ENCODE assay signal across 1 cellular context in the genomic region with DNA sequence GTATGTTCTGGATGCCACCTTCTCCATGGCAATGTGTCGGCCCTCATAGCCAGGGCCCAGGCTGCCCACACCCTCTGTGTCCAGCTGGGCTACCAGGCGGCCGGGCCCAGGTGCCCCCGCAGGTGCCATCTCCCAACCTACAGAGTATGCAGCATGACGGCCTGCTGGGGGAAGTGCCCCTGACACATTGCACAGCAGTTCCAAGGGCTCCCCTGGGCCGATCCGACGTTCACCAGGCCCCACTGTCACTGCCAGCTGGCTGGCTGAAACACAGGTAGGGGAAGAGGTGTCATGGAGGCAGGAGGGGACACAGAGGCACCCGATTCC.
TF ChIP-seq lines count a peak whose summit lies in the region.

No MANE protein-coding gene starts in this region.

TF ChIP-seq in WTC11, 78 proteins besides CTCF, POLR2A, EP300 and RAD21 (continued from another document):
- TF ChIP-seq, protein P1, sequence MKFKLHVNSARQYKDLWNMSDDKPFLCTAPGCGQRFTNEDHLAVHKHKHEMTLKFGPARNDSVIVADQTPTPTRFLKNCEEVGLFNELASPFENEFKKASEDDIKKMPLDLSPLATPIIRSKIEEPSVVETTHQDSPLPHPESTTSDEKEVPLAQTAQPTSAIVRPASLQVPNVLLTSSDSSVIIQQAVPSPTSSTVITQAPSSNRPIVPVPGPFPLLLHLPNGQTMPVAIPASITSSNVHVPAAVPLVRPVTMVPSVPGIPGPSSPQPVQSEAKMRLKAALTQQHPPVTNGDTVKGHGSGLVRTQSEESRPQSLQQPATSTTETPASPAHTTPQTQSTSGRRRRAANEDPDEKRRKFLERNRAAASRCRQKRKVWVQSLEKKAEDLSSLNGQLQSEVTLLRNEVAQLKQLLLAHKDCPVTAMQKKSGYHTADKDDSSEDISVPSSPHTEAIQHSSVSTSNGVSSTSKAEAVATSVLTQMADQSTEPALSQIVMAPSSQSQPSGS (CRISPR knock-in tag; IDR thresholded peaks at IDR 0.05; ENCODE audit: borderline replicate concordance, low read depth) = no peak
- TF ChIP-seq ZNF425 (CRISPR knock-in tag; conservative IDR thresholded peaks at IDR 0.05) (no peak), RELA (CRISPR knock-in tag; IDR thresholded peaks at IDR 0.05; ENCODE audit: borderline replicate concordance) (no peak), NFYB (CRISPR knock-in tag; conservative IDR thresholded peaks at IDR 0.05; ENCODE audit: low read depth) (no peak), ARID4B (CRISPR knock-in tag; IDR thresholded peaks at IDR 0.05; ENCODE audit: borderline replicate concordance) (no peak), E2F5 (CRISPR knock-in tag; IDR thresholded peaks at IDR 0.05) (no peak), KAT7 (CRISPR knock-in tag; IDR thresholded peaks at IDR 0.05; ENCODE audit: borderline replicate concordance) (no peak), MXD4 (CRISPR knock-in tag; IDR thresholded peaks at IDR 0.05; ENCODE audit: borderline replicate concordance) (no peak), ZNF219 (CRISPR knock-in tag; IDR thresholded peaks at IDR 0.05; ENCODE audit: borderline replicate concordance) (no peak), NR3C1 (CRISPR knock-in tag; conservative IDR thresholded peaks at IDR 0.05; ENCODE audit: low read depth) (no peak), CBFB (CRISPR knock-in tag; IDR thresholded peaks at IDR 0.05; ENCODE audit: low read depth) (no peak), ZNF423 (CRISPR knock-in tag; IDR thresholded peaks at IDR 0.05) (no peak)
- TF ChIP-seq, protein P2, sequence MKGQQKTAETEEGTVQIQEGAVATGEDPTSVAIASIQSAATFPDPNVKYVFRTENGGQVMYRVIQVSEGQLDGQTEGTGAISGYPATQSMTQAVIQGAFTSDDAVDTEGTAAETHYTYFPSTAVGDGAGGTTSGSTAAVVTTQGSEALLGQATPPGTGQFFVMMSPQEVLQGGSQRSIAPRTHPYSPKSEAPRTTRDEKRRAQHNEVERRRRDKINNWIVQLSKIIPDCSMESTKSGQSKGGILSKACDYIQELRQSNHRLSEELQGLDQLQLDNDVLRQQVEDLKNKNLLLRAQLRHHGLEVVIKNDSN (CRISPR knock-in tag; IDR thresholded peaks at IDR 0.05) = no peak
- TF ChIP-seq, protein P3, sequence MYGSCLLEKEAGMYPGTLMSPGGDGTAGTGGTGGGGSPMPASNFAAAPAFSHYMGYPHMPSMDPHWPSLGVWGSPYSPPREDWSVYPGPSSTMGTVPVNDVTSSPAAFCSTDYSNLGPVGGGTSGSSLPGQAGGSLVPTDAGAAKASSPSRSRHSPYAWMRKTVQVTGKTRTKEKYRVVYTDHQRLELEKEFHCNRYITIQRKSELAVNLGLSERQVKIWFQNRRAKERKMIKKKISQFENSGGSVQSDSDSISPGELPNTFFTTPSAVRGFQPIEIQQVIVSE (CRISPR knock-in tag; IDR thresholded peaks at IDR 0.05; ENCODE audit: borderline replicate concordance) = no peak
